10 cellular contexts compared by ENCODE assay signal in genomic region chr1:202565890-202566289, GRCh38.
DNase-seq lines count a peak whose midpoint lies in the region; ATAC-seq, FAIRE-seq and TF ChIP-seq lines count a peak whose summit lies in the region.
"Had no signal": no experiment of that assay in that cellular context is flagged by ENCODE, and none has a peak within 500 bp of the region (broad histone marks: within the 10 kb centered on the region; RNA-seq: fewer than 3 reads in every experiment).

No MANE protein-coding gene starts in this region.

- no peak overlapping the region for H3K4me3 ChIP-seq in upper lobe of right lung

- H3K9me3 ChIP-seq in upper lobe of right lung, result no peaks in the 10 kb centered on the region

- no peak overlapping the region for H3K27ac Mint-ChIP-seq in activated T-cell treated with anti-CD3 and anti-CD28 coated beads, Interleukin-2, amount 50 U/mL, for 72 hours
- H3K27ac Mint-ChIP-seq in brain, result peak overlapping the region; percentile 42 to 87 (median 81)

- peak overlapping the region; percentile 4 for H3K27ac ChIP-seq in upper lobe of right lung

- no peak for TF ChIP-seq CTCF in brain (conservative IDR thresholded peaks at IDR 0.05)
- no peak for TF ChIP-seq CTCF in upper lobe of right lung (IDR thresholded peaks at IDR 0.05)

- peaks cover 43% of the 10 kb centered on the region for H3K36me3 ChIP-seq in upper lobe of right lung

- peak in 1 of 2 donors; percentile 3 for DNase-seq in activated T-cell treated with anti-CD3 and anti-CD28 coated beads, Interleukin-2, amount 50 U/mL, for 72 hours
- no peak for DNase-seq in activated T-cell treated with anti-CD3 and anti-CD28 coated beads, Interleukin-2, amount 50 U/mL, for 48 hours
- no peak for DNase-seq in upper lobe of right lung
- no peak for DNase-seq in DMS153 treated with DMSO at 0.1 percent for 48 hours (lab: John Stamatoyannopoulos, UW; ENCODE audit: unreplicated experiment)
- DNase-seq in HTR-8/SVneo (ENCODE audit: insufficient read length, low spot score), result no peak
- DNase-seq in Kasumi-1 (lab: John Stamatoyannopoulos, UW), result no peak
- DNase-seq: activated CD8-positive, alpha-beta memory T cell treated with anti-CD3 and anti-CD28 coated beads, Interleukin-2, amount 50 U/mL, for 48 hours; NCI-H1436 had no signal

- H3K27me3 Mint-ChIP-seq in activated T-cell treated with anti-CD3 and anti-CD28 coated beads, Interleukin-2, amount 50 U/mL, for 72 hours (ENCODE audit: low read depth), result no peaks in the 10 kb centered on the region
- no peaks in the 10 kb centered on the region for H3K27me3 Mint-ChIP-seq in brain

- H3K27me3 ChIP-seq in upper lobe of right lung, result no peaks in the 10 kb centered on the region

- no peak for FAIRE-seq in HTR-8/SVneo (lab: Jason Lieb, UNC)

- intact Hi-C loops in upper lobe of right lung (cut with DNase I), result no loop called here

- H3K4me3 Mint-ChIP-seq in activated T-cell treated with anti-CD3 and anti-CD28 coated beads, Interleukin-2, amount 50 U/mL, for 72 hours, result no peak overlapping the region
- H3K4me3 Mint-ChIP-seq in brain, result peak overlapping the region in 1 of 5 experiments; percentile 44

- peaks cover 11% of the 10 kb centered on the region for H3K4me1 Mint-ChIP-seq in activated T-cell treated with anti-CD3 and anti-CD28 coated beads, Interleukin-2, amount 50 U/mL, for 72 hours (ENCODE audit: low read depth)
- H3K4me1 Mint-ChIP-seq in brain, result peaks cover 39% of the 10 kb centered on the region

- H3K9me3 Mint-ChIP-seq in activated T-cell treated with anti-CD3 and anti-CD28 coated beads, Interleukin-2, amount 50 U/mL, for 72 hours, result no peaks in the 10 kb centered on the region
- H3K9me3 Mint-ChIP-seq in brain, result no peaks in the 10 kb centered on the region

- peak; percentile 65 to 72 for ATAC-seq in activated T-cell treated with anti-CD3 and anti-CD28 coated beads, Interleukin-2, amount 50 U/mL, for 72 hours (replicated peaks in 1 of 2)
- ATAC-seq in HG03097 (IDR thresholded peaks at IDR 0.05; ENCODE audit: low FRiP score, unreplicated experiment) (peak; percentile 78), upper lobe of right lung (no peak)

- no peaks in the 10 kb centered on the region for H3K36me3 Mint-ChIP-seq in activated T-cell treated with anti-CD3 and anti-CD28 coated beads, Interleukin-2, amount 50 U/mL, for 72 hours (ENCODE audit: insufficient read depth in 2 of 2)
- peaks cover 25% of the 10 kb centered on the region for H3K36me3 Mint-ChIP-seq in brain

- peaks cover 30% of the 10 kb centered on the region for H3K4me1 ChIP-seq in upper lobe of right lung
